ENCODE assay signal across 15 cellular contexts in genomic region chr20:40464731-40465208, GRCh38.
"Had no signal": no experiment of that assay in that cellular context is flagged by ENCODE, and none has a peak within 500 bp of the region (broad histone marks: within the 10 kb centered on the region; RNA-seq: fewer than 3 reads in every experiment).

No MANE protein-coding gene starts in this region.

- H3K27me3 Mint-ChIP-seq: activated CD8-positive, alpha-beta T cell treated with anti-CD3 and anti-CD28 coated beads for 36 hours; stimulated activated naive CD8-positive, alpha-beta T cell treated with anti-CD3 and anti-CD28 coated beads, Interleukin-15, amount 100 ng/mL, for 72 hours had no signal

- H3K27me3 ChIP-seq: adrenal gland, vagina had no signal

- H3K36me3 ChIP-seq: adrenal gland, prostate gland, vagina had no signal

- H3K4me1 Mint-ChIP-seq: activated T-helper 17 cell treated with anti-CD3 and anti-CD28 coated beads, Interleukin-2, amount 50 U/mL, for 72 hours; naive thymus-derived CD8-positive, alpha-beta T cell; stimulated activated naive CD8-positive, alpha-beta T cell treated with anti-CD3 and anti-CD28 coated beads, Interleukin-15, amount 100 ng/mL, for 72 hours had no signal

- ATAC-seq: activated CD8-positive, alpha-beta T cell treated with anti-CD3 and anti-CD28 coated beads for 36 hours; activated T-helper 17 cell treated with anti-CD3 and anti-CD28 coated beads, Interleukin-2, amount 50 U/mL, for 72 hours; naive thymus-derived CD8-positive, alpha-beta T cell; stimulated activated naive CD8-positive, alpha-beta T cell treated with anti-CD3 and anti-CD28 coated beads, Interleukin-15, amount 100 ng/mL, for 72 hours had no signal

- H3K4me1 ChIP-seq: adrenal gland, vagina had no signal

- H3K27ac ChIP-seq: vagina had no signal

- H3K4me3 ChIP-seq: adrenal gland, coronary artery, prostate gland, vagina had no signal

- H3K4me3 Mint-ChIP-seq: activated CD8-positive, alpha-beta T cell treated with anti-CD3 and anti-CD28 coated beads for 36 hours; activated T-helper 17 cell treated with anti-CD3 and anti-CD28 coated beads, Interleukin-2, amount 50 U/mL, for 72 hours; naive thymus-derived CD8-positive, alpha-beta T cell; stimulated activated naive CD8-positive, alpha-beta T cell treated with anti-CD3 and anti-CD28 coated beads, Interleukin-15, amount 100 ng/mL, for 72 hours had no signal

- H3K27ac Mint-ChIP-seq: activated CD8-positive, alpha-beta T cell treated with anti-CD3 and anti-CD28 coated beads for 36 hours; activated T-helper 17 cell treated with anti-CD3 and anti-CD28 coated beads, Interleukin-2, amount 50 U/mL, for 72 hours; naive thymus-derived CD8-positive, alpha-beta T cell; stimulated activated naive CD8-positive, alpha-beta T cell treated with anti-CD3 and anti-CD28 coated beads, Interleukin-15, amount 100 ng/mL, for 72 hours had no signal

- H3K9me3 ChIP-seq: adrenal gland, prostate gland, vagina had no signal

- H3K36me3 Mint-ChIP-seq: naive thymus-derived CD8-positive, alpha-beta T cell had no signal

- DNase-seq: activated CD4-positive, alpha-beta T cell treated with anti-CD3 and anti-CD28 coated beads for 4 hours; activated CD8-positive, alpha-beta memory T cell treated with anti-CD3 and anti-CD28 coated beads, Interleukin-2, amount 50 U/mL, for 4 hours; activated CD8-positive, alpha-beta T cell treated with anti-CD3 and anti-CD28 coated beads for 36 hours; activated naive CD4-positive, alpha-beta T cell treated with anti-CD3 and anti-CD28 coated beads, Interleukin-2, amount 50 U/mL, for 16 hours; central memory CD4-positive, alpha-beta T cell; effector CD8-positive, alpha-beta T cell; naive thymus-derived CD8-positive, alpha-beta T cell; occipital lobe; stimulated activated CD4-positive, alpha-beta T cell treated with anti-CD3 and anti-CD28 coated beads, Interleukin-4, amount 100 ng/mL, for 24 hours; stimulated activated naive CD8-positive, alpha-beta T cell treated with anti-CD3 and anti-CD28 coated beads, Interleukin-15, amount 100 ng/mL, for 72 hours had no signal

- H3K9me3 Mint-ChIP-seq: activated CD8-positive, alpha-beta T cell treated with anti-CD3 and anti-CD28 coated beads for 36 hours; activated T-helper 17 cell treated with anti-CD3 and anti-CD28 coated beads, Interleukin-2, amount 50 U/mL, for 72 hours; naive thymus-derived CD8-positive, alpha-beta T cell; stimulated activated naive CD8-positive, alpha-beta T cell treated with anti-CD3 and anti-CD28 coated beads, Interleukin-15, amount 100 ng/mL, for 72 hours had no signal
